ENCODE assay signal across 8 cellular contexts in the genomic region with DNA sequence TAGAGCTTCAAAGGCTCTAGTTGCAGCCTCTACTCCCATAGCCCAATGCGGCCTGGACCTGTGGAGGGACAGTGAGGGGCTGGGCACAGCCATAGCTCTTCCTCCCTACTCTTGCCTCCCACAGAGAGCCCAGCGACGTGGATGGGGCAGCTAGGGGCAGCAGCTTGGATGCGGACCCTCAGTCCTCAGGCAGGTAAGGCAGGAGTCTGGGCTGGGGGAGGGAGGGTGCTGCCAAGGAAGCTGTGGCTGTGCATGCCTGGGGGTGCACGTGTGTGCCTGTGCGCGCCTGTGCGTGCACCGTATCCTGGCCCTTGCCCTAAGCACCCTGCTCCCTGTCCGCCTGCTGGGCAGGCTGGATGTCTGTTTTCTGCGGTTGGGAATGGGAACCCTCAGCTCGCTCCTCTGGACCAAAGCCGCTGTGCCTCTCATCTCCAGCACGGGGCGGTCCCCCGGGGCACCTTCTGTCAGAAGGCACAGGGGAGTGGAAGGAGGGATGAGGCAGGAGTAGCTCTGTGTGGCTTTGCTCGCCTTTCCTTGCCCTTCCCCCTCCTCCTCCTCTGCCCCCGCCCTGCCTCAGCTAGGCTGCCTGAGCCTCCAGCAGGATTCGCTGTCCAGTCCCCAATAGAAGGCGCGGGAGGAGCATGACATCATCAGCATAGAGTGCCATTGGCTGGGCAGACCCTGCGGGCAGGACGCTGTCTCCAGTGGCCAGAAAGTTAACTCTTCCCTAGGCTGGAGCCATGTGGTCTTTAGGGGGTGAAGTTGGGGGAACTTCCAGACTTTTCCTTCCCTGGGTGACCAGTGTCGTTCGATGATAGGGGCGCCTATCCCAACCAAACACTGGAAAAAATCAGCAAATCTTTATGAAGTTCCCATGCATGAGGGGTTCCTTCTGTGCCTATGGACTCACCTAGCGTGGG. TPM values are rescaled to one million over a fixed set of nuclear protein-coding genes. Genes with fewer than 3 reads are reported as not detected.
DNase-seq lines count a peak whose midpoint lies in the region; ATAC-seq, FAIRE-seq and TF ChIP-seq lines count a peak whose summit lies in the region.

No MANE protein-coding gene starts in this region.

- TF ChIP-seq CTCF in SK-N-SH (IDR thresholded peaks at IDR 0.05) (peak; percentile 33; the same call in 1 of the 2 replicates), liver (IDR thresholded peaks at IDR 0.05; ENCODE audit: low read depth, low read length, missing input control) (peak; percentile 11), stomach (IDR thresholded peaks at IDR 0.05) (peak in 1 of 7 experiments; percentile 37)

- H3K27ac ChIP-seq in SK-N-SH (ENCODE audit: low read depth in 2 of 2, low read length in 1 of 2): peak overlapping the region in 1 of 2 experiments; percentile 99; a peak in 2 of 4 replicates
- H3K27ac ChIP-seq in liver (ENCODE audit: low read depth in 1 of 2, low read length in 2 of 2): no peak overlapping the region
- H3K27ac ChIP-seq in stomach: peak overlapping the region; percentile 22 to 75 (median 47)

- H3K4me3 ChIP-seq in SK-N-SH (ENCODE audit: low read depth in 2 of 2, low read length in 1 of 2) (peak overlapping the region; percentile 37 to 41), liver (ENCODE audit: low read depth in 1 of 3, low read length in 3 of 3) (peak overlapping the region in 2 of 3 donors; percentile 9 to 14), stomach (peak overlapping the region; percentile 30 to 45 (median 40))

- H3K9me3 ChIP-seq in SK-N-SH (no peaks in the 10 kb centered on the region), liver (ENCODE audit: control insufficient read depth in 4 of 4, low read length in 3 of 4) (no peaks in the 10 kb centered on the region), stomach (no peaks in the 10 kb centered on the region)

- TF ChIP-seq POLR2A in stomach (IDR thresholded peaks at IDR 0.05): no peak

- H3K36me3 ChIP-seq in SK-N-SH (replicated peaks in 1 of 2; ENCODE audit: control insufficient read depth in 1 of 2, insufficient read depth in 2 of 2, low read length in 1 of 2) (no peaks in the 10 kb centered on the region), liver (ENCODE audit: control insufficient read depth in 4 of 4, insufficient read depth in 3 of 4, low read depth in 1 of 4, low read length in 3 of 4) (no peaks in the 10 kb centered on the region), stomach (no peaks in the 10 kb centered on the region)

- peaks cover 10 to 88% of the 10 kb centered on the region in 2 experiments; a peak in 3 of 4 replicates for H3K4me1 ChIP-seq in SK-N-SH (ENCODE audit: control insufficient read depth in 1 of 2, insufficient read depth in 2 of 2, low read depth in 1 of 2, low read length in 1 of 2)
- peaks cover 7 to 22% (median 13%) of the 10 kb centered on the region in 4 donors for H3K4me1 ChIP-seq in liver (ENCODE audit: control insufficient read depth in 4 of 4, insufficient read depth in 4 of 4, low read length in 3 of 4)
- H3K4me1 ChIP-seq in stomach: peaks cover 28 to 65% (median 58%) of the 10 kb centered on the region in 4 donors

- no peaks in the 10 kb centered on the region for H3K9me2 ChIP-seq in SK-N-SH

- TF ChIP-seq EP300 in SK-N-SH (IDR thresholded peaks at IDR 0.05; ENCODE audit: borderline replicate concordance in 1 of 2, low read depth in 1 of 2, low read length in 1 of 2) (peak in 1 of 2 experiments; percentile 81; a peak in 2 of 4 replicates), stomach (IDR thresholded peaks at IDR 0.05) (no peak)

- FAIRE-seq in endometrium (lab: Jason Lieb, UNC): peak; percentile 97

- H3K79me2 ChIP-seq in SK-N-SH (ENCODE audit: insufficient read depth): no peaks in the 10 kb centered on the region

- POLR2A ChIA-PET in SK-N-SH (lab: Yijun Ruan, JAX): interaction anchor here (0.5 to 2.1 kb wide), 10 partner anchors 11 to 548 kb away, joined by 3 to 34 read pairs (median 4); no protein-coding TSS in a partner anchor

- no peak overlapping the region for H3K9ac ChIP-seq in SK-N-SH
- H3K9ac ChIP-seq in liver (ENCODE audit: low read depth in 1 of 2, low read length in 2 of 2): no peak overlapping the region

- CTCF ChIA-PET in SK-N-SH (lab: Yijun Ruan, JAX): interaction anchor here (0.7 to 15.7 kb wide), 10 partner anchors 8 to 1282 kb away, joined by 3 to 679 read pairs (median 4); a partner anchor contains a TSS

- TF ChIP-seq RAD21 in SK-N-SH (IDR thresholded peaks at IDR 0.05; ENCODE audit: low read length) (peak; percentile 13; the same call in 1 of the 2 replicates), liver (IDR thresholded peaks at IDR 0.05) (peak in 1 of 2 donors; percentile 35)

- H3K27me3 ChIP-seq in SK-N-SH (ENCODE audit: insufficient read depth): peaks cover 42% of the 10 kb centered on the region
- H3K27me3 ChIP-seq in liver (ENCODE audit: control insufficient read depth in 4 of 4, insufficient read depth in 4 of 4, low read length in 3 of 4): no peaks in the 10 kb centered on the region
- peaks cover 5 to 82% (median 27%) of the 10 kb centered on the region in 3 donors for H3K27me3 ChIP-seq in stomach

- peak overlapping the region; percentile 57 for H3K4me2 ChIP-seq in SK-N-SH

- peaks cover 3% of the 10 kb centered on the region for H3F3A ChIP-seq in SK-N-SH (replicated peaks; ENCODE audit: insufficient read depth)

- H2AFZ ChIP-seq in SK-N-SH (ENCODE audit: low read depth): peak overlapping the region; percentile 75; the same call in 1 of the 2 replicates

- intact Hi-C loops in stomach (cut with DNase I; ENCODE audit: low total_unique reads): no loop called here

- 8% methylated on average over 19 of the region's 27 CpGs for WGBS in SK-N-SH (ENCODE audit: low lambda C conversion rate)
- 23% methylated on average over 27 of the region's 27 CpGs for WGBS in liver
- WGBS in stomach, 5 donors: 10 to 16% (median 10%) methylated on average over 21 to 27 of the region's 27 CpGs

- H4K20me1 ChIP-seq in SK-N-SH (ENCODE audit: insufficient read depth): no peaks in the 10 kb centered on the region

- peak; percentile 67 for DNase-seq in activated effector memory CD4-positive, alpha-beta T cell treated with anti-CD3 and anti-CD28 coated beads, Interleukin-2, amount 50 U/mL, for 16 hours
- no peak for DNase-seq in activated effector memory CD4-positive, alpha-beta T cell treated with Interleukin-2 at 50 U/mL for 16 hours
- DNase-seq in NCI-H1092 (lab: John Stamatoyannopoulos, UW) (peak; percentile 90), SK-N-SH (peak; percentile 93), stomach (peak; percentile 92)

- ATAC-seq in HG03469 (IDR thresholded peaks at IDR 0.05; ENCODE audit: unreplicated experiment): no peak

TF ChIP-seq in SK-N-SH, 30 proteins besides CTCF, POLR2A, EP300 and RAD21 (continues in another document):
- peak; percentile 32; the same call in 1 of the 2 replicates for TF ChIP-seq NRF1 (IDR thresholded peaks at IDR 0.05; ENCODE audit: low read depth, low read length)
- TF ChIP-seq FOXM1 (IDR thresholded peaks at IDR 0.05; ENCODE audit: low read depth): no peak
- TF ChIP-seq YY1 (IDR thresholded peaks at IDR 0.05; ENCODE audit: low read depth): no peak

TF ChIP-seq in liver, 16 proteins besides CTCF, POLR2A, EP300 and RAD21:
- TF ChIP-seq JUND (IDR thresholded peaks at IDR 0.05) (peak; percentile 48 to 50), YY1 (IDR thresholded peaks at IDR 0.05) (no peak), HNF4A (conservative IDR thresholded peaks at IDR 0.05) (peak in 1 of 2 donors; percentile 11), SP1 (IDR thresholded peaks at IDR 0.05) (peak; percentile 45)
TF ChIP-seq in liver: peak in this region for 3.

RNA-seq across cellular contexts. Expression of a gene that starts 0.8 kb away (rescaled TPM):
- polyA plus RNA-seq in SK-N-SH (2012; rRNA removed) (2.2 and 5.0 TPM in 2 replicates), liver (under 1 TPM in 1 of 2 donors, not detected in 1; 0.63 TPM), stomach (10 to 100 TPM in 1 of 3 donors, 1 to 10 TPM in 2; 3.6 to 12.2 (median 4.2) TPM)
- 5.8 and 8.0 TPM in 2 replicates for polyA plus RNA-seq in SK-N-SH (2012; cell fraction: cytosol; rRNA removed)
- polyA plus RNA-seq in SK-N-SH (2012; cell fraction: nucleus; rRNA removed): 5.6 and 13.2 TPM in 2 replicates
- total RNA-seq in liver (1 to 10 TPM in 1 of 2 donors, under 1 TPM in 1; 0.75 to 1.0 TPM), stomach (1 to 10 TPM in 1 of 5 donors, under 1 TPM in 1, not detected in 3; 0.72 to 5.7 TPM)

RNA-seq across cellular contexts. Expression of a gene that starts 3.1 kb away (rescaled TPM):
- 1.7 and 3.7 TPM in 2 replicates for polyA plus RNA-seq in SK-N-SH (2012; rRNA removed)
- 1.3 and 3.2 TPM in 2 replicates for polyA plus RNA-seq in SK-N-SH (2012; cell fraction: cytosol; rRNA removed)
- polyA plus RNA-seq in SK-N-SH (2012; cell fraction: nucleus; rRNA removed): 1.1 and 1.7 TPM in 2 replicates
- 1 to 10 TPM; 1.6 to 7.8 TPM for total RNA-seq in liver
- polyA plus RNA-seq in liver: 1 to 10 TPM in 1 of 2 donors, under 1 TPM in 1; 0.83 to 1.2 TPM
- total RNA-seq in stomach: 10 to 100 TPM in 3 of 5 donors, 1 to 10 TPM in 1, not detected in 1; 6.8 to 40.4 (median 28.4) TPM
- 100 to 1,000 TPM in 1 of 3 donors, 10 to 100 TPM in 1, 1 to 10 TPM in 1; 9.9 to 101 (median 65.1) TPM for polyA plus RNA-seq in stomach

RNA-seq across cellular contexts. Expression of a gene that starts 39.4 kb away (rescaled TPM):
- polyA plus RNA-seq in SK-N-SH (2012; rRNA removed) (14.0 and 16.1 TPM in 2 replicates), liver (1 to 10 TPM; 2.9 to 5.6 TPM), stomach (10 to 100 TPM in 1 of 3 donors, 1 to 10 TPM in 2; 4.6 to 17.5 (median 9.2) TPM)
- polyA plus RNA-seq in SK-N-SH (2012; cell fraction: cytosol; rRNA removed): 7.0 and 9.1 TPM in 2 replicates
- polyA plus RNA-seq in SK-N-SH (2012; cell fraction: nucleus; rRNA removed): 51.9 and 65.9 TPM in 2 replicates
- total RNA-seq in liver (1 to 10 TPM; 3.6 to 6.7 TPM), stomach (100 to 1,000 TPM in 2 of 5 donors, 10 to 100 TPM in 3; 16.9 to 175 (median 43.8) TPM)

RNA-seq across cellular contexts. Expression of a gene that starts 45.0 kb away (rescaled TPM):
- 0.57 and 0.94 TPM in 2 replicates for polyA plus RNA-seq in SK-N-SH (2012; rRNA removed)
- 0.44 and 0.60 TPM in 2 replicates for polyA plus RNA-seq in SK-N-SH (2012; cell fraction: cytosol; rRNA removed)
- 0.49 and 1.7 TPM in 2 replicates for polyA plus RNA-seq in SK-N-SH (2012; cell fraction: nucleus; rRNA removed)
- 1 to 10 TPM; 1.3 to 2.6 TPM for total RNA-seq in liver
- polyA plus RNA-seq in liver: under 1 TPM; 0.52 to 0.90 TPM
- 10 to 100 TPM in 2 of 5 donors, 1 to 10 TPM in 3; 1.2 to 17.8 (median 3.6) TPM for total RNA-seq in stomach
- polyA plus RNA-seq in stomach: 10 to 100 TPM in 1 of 3 donors, 1 to 10 TPM in 2; 3.9 to 17.1 (median 5.5) TPM

Comparison
In these comparisons a context has a peak if more than half of its experiments do, and no peak if none do; other contexts are left out.
1. H3K27ac ChIP-seq: peak in stomach (5 of 5); none in liver (0 of 2).
2. Peak in every context shown above with its lines, with median percentiles within 50 percentile points of each other: H3K4me3 ChIP-seq.